10 cellular contexts compared by ENCODE assay signal in the genomic region with DNA sequence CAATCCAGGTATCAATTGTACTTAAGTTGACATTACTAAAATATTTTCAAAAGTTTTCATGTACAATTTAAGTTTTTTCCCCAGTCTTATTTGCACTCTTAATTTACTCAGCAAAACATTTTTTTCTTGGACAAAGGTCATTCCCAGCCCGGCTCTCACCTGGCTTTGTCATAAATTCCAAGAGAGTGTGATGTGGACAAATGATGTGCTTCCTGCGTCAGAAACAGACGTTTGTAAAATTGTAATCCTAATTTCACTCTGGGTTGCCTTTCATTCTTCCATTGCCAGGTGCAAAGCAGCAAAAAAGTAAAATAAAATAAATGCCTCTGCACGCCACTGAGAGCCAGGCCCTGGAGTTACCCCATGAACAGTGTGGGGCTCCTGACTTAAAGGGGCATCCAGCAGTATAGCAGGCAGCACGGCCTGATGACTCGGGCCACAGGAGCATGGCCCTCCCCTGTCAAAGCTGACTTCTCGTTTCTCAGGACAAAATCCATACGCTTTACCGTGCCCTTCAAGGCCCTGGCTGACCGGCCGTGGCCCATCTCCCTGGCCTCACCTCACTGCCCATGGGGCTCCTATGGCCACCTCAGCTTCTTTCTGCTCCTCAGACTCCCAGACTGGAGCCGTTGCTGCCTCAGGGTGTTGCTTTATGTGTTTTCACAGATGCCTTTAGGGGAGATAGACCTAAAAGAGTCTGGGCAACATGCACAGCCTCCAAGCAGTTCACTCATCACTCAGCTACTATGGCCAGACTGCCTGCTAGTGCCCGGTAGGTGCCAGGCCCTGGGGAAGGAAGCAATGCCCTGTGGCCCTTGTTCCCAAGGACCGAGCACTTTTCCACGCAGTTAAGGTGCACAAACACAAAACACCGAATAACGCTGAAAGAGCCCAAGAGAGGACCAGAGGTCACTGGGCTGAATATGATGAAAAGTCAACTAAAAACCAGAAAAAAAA. TPM values are rescaled to one million over a fixed set of nuclear protein-coding genes. Genes with fewer than 3 reads are reported as not detected.
DNase-seq lines count a peak whose midpoint lies in the region; ATAC-seq and TF ChIP-seq lines count a peak whose summit lies in the region.
"Had no signal": no experiment of that assay in that cellular context is flagged by ENCODE, and none has a peak within 500 bp of the region (broad histone marks: within the 10 kb centered on the region; RNA-seq: fewer than 3 reads in every experiment).

No MANE protein-coding gene starts in this region.

- H3K27me3 ChIP-seq in MM.1S (replicated peaks; ENCODE audit: insufficient read depth, low read length) = no peaks in the 10 kb centered on the region
- no peaks in the 10 kb centered on the region for H3K27me3 ChIP-seq in thyroid gland

- H3K27ac ChIP-seq in MM.1S (ENCODE audit: low read length) = peak overlapping the region; percentile 96; the same call in 1 of the 2 replicates
- H3K27ac ChIP-seq in thyroid gland = no peak overlapping the region

- H3K4me1 ChIP-seq in MM.1S (ENCODE audit: low read length) (peaks cover 15% of the 10 kb centered on the region), thyroid gland (peaks cover 3 to 13% of the 10 kb centered on the region in 2 donors)

- intact Hi-C loops in thyroid gland (cut with DNase I) = no loop called here

- ATAC-seq in activated CD8-positive, alpha-beta memory T cell treated with anti-CD3 and anti-CD28 coated beads, Interleukin-2, amount 10 ng/mL, durations not matched to agents 7 days and 5 days = no peak
- ATAC-seq in effector memory CD8-positive, alpha-beta T cell (replicated peaks) = no peak
- no peak for ATAC-seq in stimulated activated effector memory CD8-positive, alpha-beta T cell treated with anti-CD3 and anti-CD28 coated beads, Interleukin-12 subunit alpha, Interleukin-12 subunit beta, amount 100 ng/mL, for 72 hours
- ATAC-seq in GM18517 (IDR thresholded peaks at IDR 0.05; ENCODE audit: unreplicated experiment) = no peak

- peaks cover 47% of the 10 kb centered on the region for H3K36me3 Mint-ChIP-seq in activated CD8-positive, alpha-beta memory T cell treated with anti-CD3 and anti-CD28 coated beads, Interleukin-2, amount 10 ng/mL, durations not matched to agents 7 days and 5 days
- H3K36me3 Mint-ChIP-seq in effector memory CD8-positive, alpha-beta T cell (ENCODE audit: insufficient read depth) = peaks cover 6% of the 10 kb centered on the region
- peaks cover 22% of the 10 kb centered on the region for H3K36me3 Mint-ChIP-seq in stimulated activated effector memory CD8-positive, alpha-beta T cell treated with anti-CD3 and anti-CD28 coated beads, Interleukin-12 subunit alpha, Interleukin-12 subunit beta, amount 100 ng/mL, for 72 hours

- no peak for DNase-seq in activated CD8-positive, alpha-beta memory T cell treated with anti-CD3 and anti-CD28 coated beads, Interleukin-2, amount 10 ng/mL, durations not matched to agents 7 days and 5 days
- no peak for DNase-seq in activated CD8-positive, alpha-beta memory T cell treated with anti-CD3 and anti-CD28 coated beads, Interleukin-2, amount 50 U/mL, for 4 hours
- DNase-seq in MM.1S (no peak), DMS153 treated with DMSO at 0.1 percent for 48 hours (lab: John Stamatoyannopoulos, UW; ENCODE audit: unreplicated experiment) (no peak), thyroid gland (no peak)
- no peak for DNase-seq in effector memory CD8-positive, alpha-beta T cell
- DNase-seq in stimulated activated effector memory CD8-positive, alpha-beta T cell treated with anti-CD3 and anti-CD28 coated beads, Interleukin-12 subunit alpha, Interleukin-12 subunit beta, amount 100 ng/mL, for 72 hours (ENCODE audit: low spot score in 2 of 2) = no peak
- DNase-seq: GF-D8, NCI-H1092 had no signal

- no peaks in the 10 kb centered on the region for H3K36me3 ChIP-seq in MM.1S (replicated peaks; ENCODE audit: insufficient read depth, low read length)
- no peaks in the 10 kb centered on the region for H3K36me3 ChIP-seq in thyroid gland

- TF ChIP-seq POLR2A in thyroid gland (IDR thresholded peaks at IDR 0.05) = no peak

- CTCF ChIA-PET in activated CD8-positive, alpha-beta memory T cell treated with anti-CD3 and anti-CD28 coated beads, Interleukin-2, amount 10 ng/mL, durations not matched to agents 7 days and 5 days (lab: Charles Lee) = interaction anchor here (1.0 to 4.9 kb wide), 9 partner anchors 9 to 84 kb away, joined by 3 to 29 read pairs (median 5); partner anchors contain the start of gene RALB

- H3K4me1 Mint-ChIP-seq in activated CD8-positive, alpha-beta memory T cell treated with anti-CD3 and anti-CD28 coated beads, Interleukin-2, amount 10 ng/mL, durations not matched to agents 7 days and 5 days = peaks cover 60% of the 10 kb centered on the region
- peaks cover 29 to 49% of the 10 kb centered on the region in 2 donors for H3K4me1 Mint-ChIP-seq in effector memory CD8-positive, alpha-beta T cell (ENCODE audit: low read depth in 2 of 2)
- peaks cover 53% of the 10 kb centered on the region for H3K4me1 Mint-ChIP-seq in stimulated activated effector memory CD8-positive, alpha-beta T cell treated with anti-CD3 and anti-CD28 coated beads, Interleukin-12 subunit alpha, Interleukin-12 subunit beta, amount 100 ng/mL, for 72 hours

- no peaks in the 10 kb centered on the region for H3K9me2 ChIP-seq in MM.1S (replicated peaks; ENCODE audit: insufficient read depth, low read length)

- H3K4me3 ChIP-seq in MM.1S (ENCODE audit: low read length) = peak overlapping the region; percentile 72
- H3K4me3 ChIP-seq in thyroid gland (replicated peaks in 1 of 3) = no peak overlapping the region

- H3K9ac ChIP-seq in MM.1S (ENCODE audit: low read length) = peak overlapping the region; percentile 85

- no peaks in the 10 kb centered on the region for H3K27me3 Mint-ChIP-seq in activated CD8-positive, alpha-beta memory T cell treated with anti-CD3 and anti-CD28 coated beads, Interleukin-2, amount 10 ng/mL, durations not matched to agents 7 days and 5 days
- H3K27me3 Mint-ChIP-seq in effector memory CD8-positive, alpha-beta T cell = no peaks in the 10 kb centered on the region

- H3K27ac Mint-ChIP-seq in activated CD8-positive, alpha-beta memory T cell treated with anti-CD3 and anti-CD28 coated beads, Interleukin-2, amount 10 ng/mL, durations not matched to agents 7 days and 5 days = peak overlapping the region; percentile 98
- peak overlapping the region; percentile 98 for H3K27ac Mint-ChIP-seq in effector memory CD8-positive, alpha-beta T cell
- H3K27ac Mint-ChIP-seq in stimulated activated effector memory CD8-positive, alpha-beta T cell treated with anti-CD3 and anti-CD28 coated beads, Interleukin-12 subunit alpha, Interleukin-12 subunit beta, amount 100 ng/mL, for 72 hours = peak overlapping the region; percentile 97

- TF ChIP-seq CTCF in MM.1S (IDR thresholded peaks at IDR 0.05; ENCODE audit: low read length) = no peak
- no peak for TF ChIP-seq CTCF in thyroid gland (IDR thresholded peaks at IDR 0.05)

- peaks cover 20% of the 10 kb centered on the region for H3K79me2 ChIP-seq in MM.1S (ENCODE audit: low read length)

- peak overlapping the region; percentile 97 for H3K4me3 Mint-ChIP-seq in activated CD8-positive, alpha-beta memory T cell treated with anti-CD3 and anti-CD28 coated beads, Interleukin-2, amount 10 ng/mL, durations not matched to agents 7 days and 5 days
- peak overlapping the region; percentile 93 to 95 for H3K4me3 Mint-ChIP-seq in effector memory CD8-positive, alpha-beta T cell
- H3K4me3 Mint-ChIP-seq in stimulated activated effector memory CD8-positive, alpha-beta T cell treated with anti-CD3 and anti-CD28 coated beads, Interleukin-12 subunit alpha, Interleukin-12 subunit beta, amount 100 ng/mL, for 72 hours = peak overlapping the region; percentile 88

- peaks cover 25% of the 10 kb centered on the region for H3F3A ChIP-seq in MM.1S (ENCODE audit: insufficient read depth, low read length)

- no peaks in the 10 kb centered on the region for H3K9me3 Mint-ChIP-seq in activated CD8-positive, alpha-beta memory T cell treated with anti-CD3 and anti-CD28 coated beads, Interleukin-2, amount 10 ng/mL, durations not matched to agents 7 days and 5 days (ENCODE audit: low read depth)
- H3K9me3 Mint-ChIP-seq in effector memory CD8-positive, alpha-beta T cell = no peaks in the 10 kb centered on the region
- H3K9me3 Mint-ChIP-seq in stimulated activated effector memory CD8-positive, alpha-beta T cell treated with anti-CD3 and anti-CD28 coated beads, Interleukin-12 subunit alpha, Interleukin-12 subunit beta, amount 100 ng/mL, for 72 hours = no peaks in the 10 kb centered on the region

- no peaks in the 10 kb centered on the region for H4K20me1 ChIP-seq in MM.1S (ENCODE audit: insufficient read depth, low read length)

- peak overlapping the region; percentile 93 for H3K4me2 ChIP-seq in MM.1S (ENCODE audit: low read depth, low read length)

- H3K9me3 ChIP-seq in MM.1S (replicated peaks; ENCODE audit: insufficient read depth, low read length) (no peaks in the 10 kb centered on the region), thyroid gland (no peaks in the 10 kb centered on the region)

- H2AFZ ChIP-seq in MM.1S (ENCODE audit: low read length) = peak overlapping the region; percentile 65

- 91% methylated on average over 11 to 17 of the region's 17 CpGs for WGBS in thyroid gland, 2 donors

RNA-seq across cellular contexts. Expression of gene TMEM185B, which starts 7.6 kb away (rescaled TPM):
- 10 to 100 TPM; 20.3 to 21.4 TPM for total RNA-seq in activated CD8-positive, alpha-beta memory T cell treated with anti-CD3 and anti-CD28 coated beads, Interleukin-2, amount 10 ng/mL, durations not matched to agents 7 days and 5 days
- 10 to 100 TPM; 35.9 to 47.9 (median 44.6) TPM for total RNA-seq in thyroid gland

RNA-seq across cellular contexts. Expression of gene RALB, which starts 21.9 kb away (rescaled TPM):
- 10 to 100 TPM; 36.7 to 41.8 TPM for total RNA-seq in activated CD8-positive, alpha-beta memory T cell treated with anti-CD3 and anti-CD28 coated beads, Interleukin-2, amount 10 ng/mL, durations not matched to agents 7 days and 5 days
- 10 to 100 TPM; 39.7 to 64.2 (median 45.4) TPM for total RNA-seq in thyroid gland
